Comparison of ENCODE assay signal across 29 cellular contexts in genomic region chr7:8829100-8829499, GRCh38.
"Had no signal": no experiment of that assay in that cellular context is flagged by ENCODE, and none has a peak within 500 bp of the region (broad histone marks: within the 10 kb centered on the region; RNA-seq: fewer than 3 reads in every experiment).

No MANE protein-coding gene starts in this region.

- H3K27me3 ChIP-seq: stomach, suprapubic skin, testis, thyroid gland, tibial artery, tibial nerve, transverse colon, upper lobe of left lung, upper lobe of right lung, uterus, vagina had no signal

- H3K27me3 Mint-ChIP-seq: stimulated activated memory B cell treated with anti-CD40 and anti-IgM and Interleukin-4, amounts not matched to agents 10 μg/mL and 1 μg/mL and 100 μg/mL, for 72 hours; stimulated activated naive B cell treated with anti-CD40 and anti-IgM and Interleukin-4, amounts not matched to agents 10 μg/mL and 1 μg/mL and 100 μg/mL, for 72 hours; stimulated activated naive CD8-positive, alpha-beta T cell treated with anti-CD3 and anti-CD28 coated beads, Interleukin-15, amount 100 ng/mL, for 72 hours; stimulated activated naive CD8-positive, alpha-beta T cell treated with anti-CD3 and anti-CD28 coated beads, Interleukin-15, Interleukin-2, amounts not matched to agents 100 ng/mL and 50 ng/mL, for 24 hours; type B pancreatic cell had no signal

- H3K36me3 ChIP-seq: stomach, suprapubic skin, thoracic aorta, thyroid gland, tibial artery, tibial nerve, transverse colon, upper lobe of left lung, upper lobe of right lung, uterus, vagina had no signal

- H3K4me1 Mint-ChIP-seq: stimulated activated effector memory CD8-positive, alpha-beta T cell treated with anti-CD3 and anti-CD28 coated beads, Interleukin-12 subunit alpha, Interleukin-12 subunit beta, amount 100 ng/mL, for 72 hours; stimulated activated memory B cell treated with anti-CD40 and anti-IgM and Interleukin-4, amounts not matched to agents 10 μg/mL and 1 μg/mL and 100 μg/mL, for 72 hours; stimulated activated naive B cell treated with anti-CD40 and anti-IgM and Interleukin-4, amounts not matched to agents 10 μg/mL and 1 μg/mL and 100 μg/mL, for 72 hours; stimulated activated naive CD8-positive, alpha-beta T cell treated with anti-CD3 and anti-CD28 coated beads, Interleukin-15, amount 100 ng/mL, for 72 hours had no signal

- H3K9me3 ChIP-seq: stomach, suprapubic skin, testis, thoracic aorta, thyroid gland, tibial artery, tibial nerve, transverse colon, upper lobe of left lung, upper lobe of right lung, uterus, vagina had no signal

- H3K27ac ChIP-seq: stomach, suprapubic skin, testis, thoracic aorta, thyroid gland, tibial artery, tibial nerve, transverse colon, upper lobe of left lung, upper lobe of right lung, uterus, vagina had no signal

- H3K4me1 ChIP-seq: stomach, suprapubic skin, testis, thyroid gland, tibial artery, tibial nerve, transverse colon, upper lobe of left lung, upper lobe of right lung, uterus, vagina had no signal

- H3K27ac Mint-ChIP-seq: stimulated activated effector memory CD8-positive, alpha-beta T cell treated with anti-CD3 and anti-CD28 coated beads, Interleukin-12 subunit alpha, Interleukin-12 subunit beta, amount 100 ng/mL, for 72 hours; stimulated activated memory B cell treated with anti-CD40 and anti-IgM and Interleukin-4, amounts not matched to agents 10 μg/mL and 1 μg/mL and 100 μg/mL, for 72 hours; stimulated activated naive B cell treated with anti-CD40 and anti-IgM and Interleukin-4, amounts not matched to agents 10 μg/mL and 1 μg/mL and 100 μg/mL, for 72 hours; stimulated activated naive CD8-positive, alpha-beta T cell treated with anti-CD3 and anti-CD28 coated beads, Interleukin-15, Interleukin-2, amounts not matched to agents 100 ng/mL and 50 ng/mL, for 24 hours; type B pancreatic cell had no signal

- H3K9me3 Mint-ChIP-seq: stimulated activated naive B cell treated with anti-CD40 and anti-IgM and Interleukin-4, amounts not matched to agents 10 μg/mL and 1 μg/mL and 100 μg/mL, for 72 hours; stimulated activated naive CD8-positive, alpha-beta T cell treated with anti-CD3 and anti-CD28 coated beads, Interleukin-15, amount 100 ng/mL, for 72 hours; type B pancreatic cell had no signal

- H3K4me3 ChIP-seq: stomach, suprapubic skin, testis, thoracic aorta, thyroid gland, tibial artery, tibial nerve, transverse colon, upper lobe of left lung, upper lobe of right lung, uterus, vagina had no signal

- H3K4me3 Mint-ChIP-seq: stimulated activated effector memory CD8-positive, alpha-beta T cell treated with anti-CD3 and anti-CD28 coated beads, Interleukin-12 subunit alpha, Interleukin-12 subunit beta, amount 100 ng/mL, for 72 hours; stimulated activated memory B cell treated with anti-CD40 and anti-IgM and Interleukin-4, amounts not matched to agents 10 μg/mL and 1 μg/mL and 100 μg/mL, for 72 hours; stimulated activated naive B cell treated with anti-CD40 and anti-IgM and Interleukin-4, amounts not matched to agents 10 μg/mL and 1 μg/mL and 100 μg/mL, for 72 hours; stimulated activated naive CD8-positive, alpha-beta T cell treated with anti-CD3 and anti-CD28 coated beads, Interleukin-15, amount 100 ng/mL, for 72 hours; stimulated activated naive CD8-positive, alpha-beta T cell treated with anti-CD3 and anti-CD28 coated beads, Interleukin-15, Interleukin-2, amounts not matched to agents 100 ng/mL and 50 ng/mL, for 24 hours; type B pancreatic cell had no signal

- FAIRE-seq: urothelium cell line had no signal

- DNase-seq: stimulated activated CD4-positive, alpha-beta T cell treated with anti-CD3 and anti-CD28 coated beads, Interleukin-2, amount 100 ng/mL, for 48 hours; stimulated activated CD4-positive, alpha-beta T cell treated with anti-CD3 and anti-CD28 coated beads, Interleukin-4, amount 100 ng/mL, for 1 hour; stimulated activated CD4-positive, alpha-beta T cell treated with anti-CD3 and anti-CD28 coated beads, Interleukin-4, amount 100 ng/mL, for 24 hours; stimulated activated CD4-positive, alpha-beta T cell treated with anti-CD3 and anti-CD28 coated beads, Interleukin-4, amount 100 ng/mL, for 4 hours; stimulated activated CD8-positive, alpha-beta memory T cell treated with anti-CD3 and anti-CD28 coated beads, Interleukin-4, amount 100 ng/mL, for 48 hours; stimulated activated naive B cell treated with anti-CD40 and anti-IgM and Interleukin-4, amounts not matched to agents 10 μg/mL and 1 μg/mL and 100 μg/mL, for 72 hours; stimulated activated naive CD4-positive, alpha-beta T cell; stimulated activated naive CD4-positive, alpha-beta T cell treated with Interleukin-2 at 50 U/mL for 16 hours; stimulated activated naive CD8-positive, alpha-beta T cell treated with anti-CD3 and anti-CD28 coated beads, Interleukin-15, amount 100 ng/mL, for 72 hours; stimulated activated naive CD8-positive, alpha-beta T cell treated with anti-CD3 and anti-CD28 coated beads, Interleukin-15, Interleukin-2, amounts not matched to agents 100 U/mL and 50 U/mL, for 24 hours; stomach; substantia nigra; testis; thyroid gland; tibial artery; transverse colon; trophoblast cell; upper lobe of left lung; upper lobe of right lung; uterus had no signal

- ATAC-seq: stimulated activated effector memory CD8-positive, alpha-beta T cell treated with anti-CD3 and anti-CD28 coated beads, Interleukin-12 subunit alpha, Interleukin-12 subunit beta, amount 100 ng/mL, for 72 hours; stimulated activated memory B cell treated with anti-CD40 and anti-IgM and Interleukin-4, amounts not matched to agents 10 μg/mL and 1 μg/mL and 100 μg/mL, for 72 hours; stimulated activated naive B cell treated with anti-CD40 and anti-IgM and Interleukin-4, amounts not matched to agents 10 μg/mL and 1 μg/mL and 100 μg/mL, for 72 hours; stimulated activated naive CD8-positive, alpha-beta T cell treated with anti-CD3 and anti-CD28 coated beads, Interleukin-15, amount 100 ng/mL, for 72 hours; stimulated activated naive CD8-positive, alpha-beta T cell treated with anti-CD3 and anti-CD28 coated beads, Interleukin-15, Interleukin-2, amounts not matched to agents 100 U/mL and 50 U/mL, for 24 hours; upper lobe of right lung had no signal

- H3K36me3 Mint-ChIP-seq: stimulated activated effector memory CD8-positive, alpha-beta T cell treated with anti-CD3 and anti-CD28 coated beads, Interleukin-12 subunit alpha, Interleukin-12 subunit beta, amount 100 ng/mL, for 72 hours; stimulated activated memory B cell treated with anti-CD40 and anti-IgM and Interleukin-4, amounts not matched to agents 10 μg/mL and 1 μg/mL and 100 μg/mL, for 72 hours; stimulated activated naive B cell treated with anti-CD40 and anti-IgM and Interleukin-4, amounts not matched to agents 10 μg/mL and 1 μg/mL and 100 μg/mL, for 72 hours; type B pancreatic cell had no signal
